1 cellular context compared by ENCODE assay signal in genomic region chr12:12376636-12377448, GRCh38.
TF ChIP-seq lines count a peak whose summit lies in the region.

No MANE protein-coding gene starts in this region.

TF ChIP-seq in GM23338, 12 proteins besides CTCF, POLR2A, EP300 and RAD21 (continued from another document):
- TF ChIP-seq ZNF462 (CRISPR knock-in tag; IDR thresholded peaks at IDR 0.05): no peak
